Comparison of ENCODE assay signal across 20 cellular contexts in genomic region chr7:8246020-8246419, GRCh38. TPM values are rescaled to one million over a fixed set of nuclear protein-coding genes. Genes with fewer than 3 reads are reported as not detected.
DNase-seq lines count a peak whose midpoint lies in the region; ATAC-seq and TF ChIP-seq lines count a peak whose summit lies in the region.
"Had no signal": no experiment of that assay in that cellular context is flagged by ENCODE, and none has a peak within 500 bp of the region (broad histone marks: within the 10 kb centered on the region; RNA-seq: fewer than 3 reads in every experiment).

No MANE protein-coding gene starts in this region.

- no peak overlapping the region for H3K4me3 ChIP-seq in HL-60 (replicated peaks; ENCODE audit: insufficient read depth, low read length)
- H3K4me3 ChIP-seq in Loucy (ENCODE audit: low read length, poor library complexity, severe bottlenecking): no peak overlapping the region
- no peak overlapping the region for H3K4me3 ChIP-seq in parathyroid adenoma (ENCODE audit: low read depth, low read length)
- H3K4me3 ChIP-seq in naive thymus-derived CD4-positive, alpha-beta T cell (ENCODE audit: low read length): no peak overlapping the region
- H3K4me3 ChIP-seq: BLaER1, GM12878, GM23248 had no signal

- H3K27ac Mint-ChIP-seq in naive thymus-derived CD4-positive, alpha-beta T cell: no peak overlapping the region
- H3K27ac Mint-ChIP-seq: B cell; CD4-positive, CD25-positive, alpha-beta regulatory T cell; CD8-positive, alpha-beta T cell had no signal

- H3K9me3 Mint-ChIP-seq in naive thymus-derived CD4-positive, alpha-beta T cell: peaks cover 0 to 38% (median 23%) of the 10 kb centered on the region in 11 donors

- H3K36me3 Mint-ChIP-seq in naive thymus-derived CD4-positive, alpha-beta T cell: peaks cover 0 to 7% (median 2%) of the 10 kb centered on the region in 5 donors
- H3K36me3 Mint-ChIP-seq: CD4-positive, CD25-positive, alpha-beta regulatory T cell had no signal

- CTCF ChIA-PET in naive thymus-derived CD4-positive, alpha-beta T cell (lab: Charles Lee): no interaction called here

- no peak overlapping the region for H3K9ac ChIP-seq in Loucy (ENCODE audit: low read depth, low read length, poor library complexity, severe bottlenecking)
- H3K9ac ChIP-seq in parathyroid adenoma: no peak overlapping the region
- H3K9ac ChIP-seq: BLaER1, GM23248 had no signal

- no peaks in the 10 kb centered on the region for H3K27me3 ChIP-seq in HL-60 (ENCODE audit: insufficient read depth, poor library complexity, severe bottlenecking)
- H3K27me3 ChIP-seq in Loucy (ENCODE audit: insufficient read depth, low read length, poor library complexity, severe bottlenecking): no peaks in the 10 kb centered on the region
- H3K27me3 ChIP-seq in parathyroid adenoma (ENCODE audit: control insufficient read depth, insufficient read depth, low read length): no peaks in the 10 kb centered on the region
- no peaks in the 10 kb centered on the region for H3K27me3 ChIP-seq in naive thymus-derived CD4-positive, alpha-beta T cell (ENCODE audit: control insufficient read depth in 2 of 2, insufficient read depth in 2 of 2, low read length in 2 of 2)
- H3K27me3 ChIP-seq: BLaER1 had no signal

- H3K4me3 Mint-ChIP-seq in naive thymus-derived CD4-positive, alpha-beta T cell: no peak overlapping the region
- H3K4me3 Mint-ChIP-seq: B cell; CD4-positive, CD25-positive, alpha-beta regulatory T cell; CD8-positive, alpha-beta T cell had no signal

- no peak for ATAC-seq in naive thymus-derived CD4-positive, alpha-beta T cell
- ATAC-seq in HG03520 (IDR thresholded peaks at IDR 0.05; ENCODE audit: unreplicated experiment): no peak
- ATAC-seq: CD8-positive, alpha-beta T cell; GM12878 had no signal

- H3K4me1 ChIP-seq in Loucy (ENCODE audit: insufficient read depth, low read length, poor library complexity, severe bottlenecking) (peaks cover 17% of the 10 kb centered on the region), parathyroid adenoma (no peaks in the 10 kb centered on the region)
- no peaks in the 10 kb centered on the region for H3K4me1 ChIP-seq in naive thymus-derived CD4-positive, alpha-beta T cell (ENCODE audit: control insufficient read depth in 2 of 2, insufficient read depth in 2 of 2, low read length in 2 of 2)
- H3K4me1 ChIP-seq: BLaER1 had no signal

- intact Hi-C loops in naive thymus-derived CD4-positive, alpha-beta T cell (cut with micrococcal nuclease): no loop called here

- H3K9me3 ChIP-seq in Loucy (ENCODE audit: insufficient read depth, low read depth, low read length): no peaks in the 10 kb centered on the region; the same call in 1 of the 2 replicates
- H3K9me3 ChIP-seq in parathyroid adenoma (ENCODE audit: control insufficient read depth, low read length): no peaks in the 10 kb centered on the region
- H3K9me3 ChIP-seq in naive thymus-derived CD4-positive, alpha-beta T cell (ENCODE audit: control insufficient read depth in 2 of 3, low read length in 3 of 3): no peaks in the 10 kb centered on the region

- peaks cover 0 to 24% (median 6%) of the 10 kb centered on the region in 5 donors for H3K27me3 Mint-ChIP-seq in naive thymus-derived CD4-positive, alpha-beta T cell

- peak overlapping the region; percentile 44 for H3K27ac ChIP-seq in HL-60 (replicated peaks)
- no peak overlapping the region for H3K27ac ChIP-seq in parathyroid adenoma
- no peak overlapping the region for H3K27ac ChIP-seq in naive thymus-derived CD4-positive, alpha-beta T cell (ENCODE audit: low read depth, low read length)
- H3K27ac ChIP-seq: BLaER1, C4-2B, GM23248 had no signal

- DNase-seq in HL-60 (ENCODE audit: low read depth in 1 of 2, low spot score in 1 of 2) (peak in 1 of 2 experiments; percentile 29), NCI-H345 treated with DMSO at 0.1 percent for 48 hours (lab: John Stamatoyannopoulos, UW; ENCODE audit: unreplicated experiment) (no peak)
- no peak for DNase-seq in naive thymus-derived CD4-positive, alpha-beta T cell
- DNase-seq: CD4-positive, CD25-positive, alpha-beta regulatory T cell; CD8-positive, alpha-beta T cell; DMS 273 treated with DMSO at 0.1 percent for 48 hours; DMS79; EL; GDM1; GM23248; H7; HCEC 1CT had no signal

- H2AFZ ChIP-seq in Loucy (ENCODE audit: low read length) (peak overlapping the region; percentile 16; the same call in 1 of the 2 replicates), parathyroid adenoma (peak overlapping the region; percentile 21)
- H2AFZ ChIP-seq: GM23248 had no signal

- POLR2A ChIA-PET in naive thymus-derived CD4-positive, alpha-beta T cell (lab: Charles Lee): no interaction called here

- no peaks in the 10 kb centered on the region for H4K20me1 ChIP-seq in Loucy (ENCODE audit: insufficient read depth, low read length, poor library complexity, severe bottlenecking)
- H4K20me1 ChIP-seq: BLaER1 had no signal

- TF ChIP-seq CTCF in HL-60 (IDR thresholded peaks at IDR 0.05; ENCODE audit: insufficient read depth, low read length): no peak
- no peak for TF ChIP-seq CTCF in Loucy (conservative IDR thresholded peaks at IDR 0.05; ENCODE audit: low read length)
- TF ChIP-seq CTCF in parathyroid adenoma (IDR thresholded peaks at IDR 0.05): no peak

- H3K79me2 ChIP-seq in Loucy (ENCODE audit: insufficient read depth, low read length): no peaks in the 10 kb centered on the region
- H3K79me2 ChIP-seq in parathyroid adenoma: peaks cover 4% of the 10 kb centered on the region

- no peak overlapping the region for H3K4me2 ChIP-seq in Loucy (ENCODE audit: low read depth, low read length, poor library complexity, severe bottlenecking)
- no peak overlapping the region for H3K4me2 ChIP-seq in parathyroid adenoma (ENCODE audit: low read length)
- H3K4me2 ChIP-seq: BLaER1 had no signal

- H3K9me2 ChIP-seq in Loucy (replicated peaks; ENCODE audit: low read depth, low read length): no peaks in the 10 kb centered on the region

- H3K4me1 Mint-ChIP-seq in naive thymus-derived CD4-positive, alpha-beta T cell: peaks cover 0 to 2% (median 0%) of the 10 kb centered on the region in 7 donors
- H3K4me1 Mint-ChIP-seq: B cell; CD4-positive, CD25-positive, alpha-beta regulatory T cell had no signal

- no peaks in the 10 kb centered on the region for H3K36me3 ChIP-seq in Loucy (ENCODE audit: insufficient read depth, low read length)
- H3K36me3 ChIP-seq in parathyroid adenoma (ENCODE audit: control insufficient read depth, insufficient read depth, low read length): no peaks in the 10 kb centered on the region
- no peaks in the 10 kb centered on the region for H3K36me3 ChIP-seq in naive thymus-derived CD4-positive, alpha-beta T cell (ENCODE audit: control insufficient read depth in 2 of 3, insufficient read depth in 3 of 3, low read length in 3 of 3)
- H3K36me3 ChIP-seq: BLaER1 had no signal

- H3F3A ChIP-seq in Loucy (ENCODE audit: low read depth): 0 out of 2 replicates have a peak, but pooled peaks cover 4% of the 10 kb centered on the region

RNA-seq across cellular contexts. Expression of gene ICA1, which starts 15.9 kb away (rescaled TPM):
- total RNA-seq in naive thymus-derived CD4-positive, alpha-beta T cell: 1 to 10 TPM in 3 of 5 experiments, under 1 TPM in 1, not detected in 1; 0.92 to 5.8 (median 3.4) TPM
- under 1 TPM; 0.46 to 0.75 TPM for polyA plus RNA-seq in naive thymus-derived CD4-positive, alpha-beta T cell
- total RNA-seq: B cell, GM23248 had no signal
- polyA plus RNA-seq: AG04450, GM23248 had no signal
